In the genomic region with DNA sequence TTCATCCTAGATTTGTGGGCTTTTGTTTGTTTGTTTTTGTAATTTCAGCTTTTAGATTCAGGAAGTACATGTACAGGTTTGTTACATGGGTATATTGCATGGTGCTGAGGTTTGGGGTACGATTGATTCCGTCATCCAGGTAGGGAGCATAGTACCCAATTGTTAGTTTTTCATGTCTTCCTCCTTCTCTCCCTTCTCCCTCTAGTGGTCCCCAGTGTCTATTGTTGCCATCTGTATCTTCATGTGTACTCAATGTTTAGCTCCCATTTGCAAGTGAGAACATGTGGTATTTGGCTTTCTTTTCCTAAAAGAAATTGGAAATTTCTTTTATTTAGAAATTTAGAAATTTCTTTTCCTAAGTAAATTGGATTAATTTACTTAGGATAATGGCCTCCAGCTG, we compare ENCODE assay signal across 1 cellular context.
TF ChIP-seq lines count a peak whose summit lies in the region.

No MANE protein-coding gene starts in this region.

TF ChIP-seq in GM12878, 131 proteins besides CTCF, POLR2A, EP300 and RAD21:
- TF ChIP-seq FOXM1 (IDR thresholded peaks at IDR 0.05; ENCODE audit: low read depth, low read length) = no peak
- no peak for TF ChIP-seq CBX3 (IDR thresholded peaks at IDR 0.05; ENCODE audit: borderline replicate concordance, low read depth)
- no peak for TF ChIP-seq ZBTB11 (CRISPR knock-in tag; IDR thresholded peaks at IDR 0.05)
- no peak for TF ChIP-seq YY1 (IDR thresholded peaks at IDR 0.05; ENCODE audit: low read depth, low read length)
- no peak for TF ChIP-seq RB1 (IDR thresholded peaks at IDR 0.05; ENCODE audit: borderline replicate concordance)
- TF ChIP-seq STAT1 (conservative IDR thresholded peaks at IDR 0.05) = no peak
- TF ChIP-seq SIX5 (IDR thresholded peaks at IDR 0.05; ENCODE audit: low read depth, low read length, severe bottlenecking) = no peak
- TF ChIP-seq ASH2L (IDR thresholded peaks at IDR 0.05; ENCODE audit: borderline replicate concordance, low read depth) = no peak
- TF ChIP-seq CHD2 (IDR thresholded peaks at IDR 0.05; ENCODE audit: borderline replicate concordance, low read depth, low read length) = no peak
- no peak for TF ChIP-seq USF2 (IDR thresholded peaks at IDR 0.05; ENCODE audit: borderline replicate concordance, low read depth, low read length)
TF ChIP-seq in GM12878: peak in this region for 0.
